ENCODE assay signal across 31 cellular contexts in genomic region chr11:107550304-107550703, GRCh38. TPM values are rescaled to one million over a fixed set of nuclear protein-coding genes. Genes with fewer than 3 reads are reported as not detected.
"Had no signal": no experiment of that assay in that cellular context is flagged by ENCODE, and none has a peak within 500 bp of the region (broad histone marks: within the 10 kb centered on the region; RNA-seq: fewer than 3 reads in every experiment).

No MANE protein-coding gene starts in this region.

- H3K9me3 ChIP-seq: SJCRH30 had no signal

- H3K27ac ChIP-seq: brain microvascular endothelial cell, SJCRH30, SK-N-MC had no signal

- DNase-seq: activated CD4-positive, alpha-beta T cell treated with anti-CD3 and anti-CD28 coated beads for 36 hours; activated CD4-positive, alpha-beta T cell treated with anti-CD3 and anti-CD28 coated beads, Interleukin-2, amount 10 ng/mL, durations not matched to agents 7 days and 5 days; activated CD4-positive, alpha-beta T cell treated with anti-CD3 and anti-CD28 coated beads, Interleukin-2, amount 50 U/mL, for 48 hours; activated CD8-positive, alpha-beta memory T cell treated with anti-CD3 and anti-CD28 coated beads, Interleukin-2, amount 50 U/mL, for 4 hours; activated CD8-positive, alpha-beta T cell treated with anti-CD3 and anti-CD28 coated beads, Interleukin-2, amount 10 ng/mL, durations not matched to agents 7 days and 5 days; activated gamma-delta T cell treated with Interleukin-2 at 50 U/mL for 16 hours; activated naive CD4-positive, alpha-beta T cell treated with anti-CD3 and anti-CD28 coated beads, Interleukin-2, amount 10 ng/mL, durations not matched to agents 7 days and 5 days; activated T-cell treated with anti-CD3 and anti-CD28 coated beads for 4 hours; activated T-cell treated with anti-CD3 and anti-CD28 coated beads, Interleukin-2, amount 50 U/mL, for 4 hours; amniotic stem cell; aorta; brain microvascular endothelial cell; central memory CD4-positive, alpha-beta T cell; NCI-H1105; NCI-H1417 treated with DMSO at 0.1 percent for 48 hours; NCI-H187 treated with DMSO at 0.1 percent for 48 hours; NCI-H2081; NCI-H2171 treated with DMSO at 0.1 percent for 48 hours; NCI-H2227 treated with DMSO at 0.1 percent for 48 hours; NCI-H446 treated with DMSO at 0.1 percent for 48 hours; NCI-H69; OCI-M1; SHP77; SJCRH30; T1000 had no signal

- H3K4me3 ChIP-seq: K562, SJCRH30, SK-N-MC had no signal

- H3K27me3 ChIP-seq: brain microvascular endothelial cell, SJCRH30 had no signal

- H3K4me1 ChIP-seq: SJCRH30 had no signal

- ATAC-seq: activated CD4-positive, alpha-beta T cell treated with anti-CD3 and anti-CD28 coated beads for 36 hours; activated CD8-positive, alpha-beta T cell treated with anti-CD3 and anti-CD28 coated beads, Interleukin-2, amount 10 ng/mL, durations not matched to agents 7 days and 5 days; activated T-cell treated with anti-CD3 and anti-CD28 coated beads, Interleukin-2, amount 50 U/mL, for 4 hours; K562 had no signal

RNA-seq across cellular contexts. Expression of gene ELMOD1, which starts 40.6 kb away (rescaled TPM):
- total RNA-seq: activated CD4-positive, alpha-beta T cell treated with anti-CD3 and anti-CD28 coated beads for 36 hours; activated CD4-positive, alpha-beta T cell treated with anti-CD3 and anti-CD28 coated beads, Interleukin-2, amount 10 ng/mL, durations not matched to agents 7 days and 5 days; activated CD8-positive, alpha-beta T cell treated with anti-CD3 and anti-CD28 coated beads, Interleukin-2, amount 10 ng/mL, durations not matched to agents 7 days and 5 days; activated T-cell treated with anti-CD3 and anti-CD28 coated beads, Interleukin-2, amount 50 U/mL, for 4 hours; activated T-helper 1 cell treated with anti-CD3 and anti-CD28 coated beads, Interleukin-12 subunit alpha, Interleukin-12 subunit beta, Interleukin-2, Interleukin-4 antibody, amounts not matched to agents 30 ng/mL and 10 ng/mL and 1 ng/mL, durations not matched to agents 14 hours and 24 hours and 36 hours; K562; MCF 10A; T-helper 1 cell treated with Interleukin-12 subunit alpha and Interleukin-12 subunit beta and Interleukin-4 antibody, amounts not matched to agents 30 ng/mL and 1 ng/mL, for 36 hours; T-helper 2 cell treated with Interferon-gamma antibody and Interleukin-4, amounts not matched to agents 100 ng/mL and 5 ng/mL, for 36 hours had no signal
- polyA plus RNA-seq: aorta, K562 had no signal
